In the genomic region with DNA sequence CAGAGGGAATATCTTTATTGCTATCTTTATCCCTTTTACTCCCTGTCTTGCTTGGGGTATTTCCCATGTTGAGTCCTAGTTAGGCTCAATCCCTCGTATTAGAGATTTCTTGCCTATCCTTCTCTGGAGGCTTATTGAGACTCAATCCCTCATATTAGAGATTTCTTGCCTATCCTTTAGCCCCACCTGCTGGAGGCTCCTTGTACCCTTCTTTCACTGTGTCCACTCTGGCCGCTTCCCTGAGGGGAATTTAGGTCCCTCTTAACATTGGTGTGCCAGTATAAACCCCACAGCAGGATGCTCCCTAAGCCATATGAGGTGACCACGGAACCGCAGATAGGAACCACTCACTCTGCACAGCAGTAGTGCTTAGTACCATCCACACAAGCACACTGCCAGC, we compare ENCODE assay signal across 13 cellular contexts.
DNase-seq lines count a peak whose midpoint lies in the region; ATAC-seq and TF ChIP-seq lines count a peak whose summit lies in the region.
"Had no signal": no experiment of that assay in that cellular context is flagged by ENCODE, and none has a peak within 500 bp of the region (broad histone marks: within the 10 kb centered on the region; RNA-seq: fewer than 3 reads in every experiment).

No MANE protein-coding gene starts in this region.

- H3K4me3 ChIP-seq in cardiac muscle cell (no peak overlapping the region), MM.1S (ENCODE audit: low read length) (no peak overlapping the region), brain microvascular endothelial cell (ENCODE audit: low read depth, low read length) (no peak overlapping the region), smooth muscle cell (no peak overlapping the region)
- H3K4me3 ChIP-seq: suprapubic skin had no signal

- no peak overlapping the region for H3K4me2 ChIP-seq in MM.1S (ENCODE audit: low read depth, low read length)
- H3K4me2 ChIP-seq in smooth muscle cell = no peak overlapping the region

- H3K9me2 ChIP-seq in MM.1S (replicated peaks; ENCODE audit: insufficient read depth, low read length) = no peaks in the 10 kb centered on the region

- DNase-seq in cardiac muscle cell (ENCODE audit: low read depth in 1 of 2, low spot score in 1 of 2) (peak in 1 of 2 donors; percentile 12), Right ventricle myocardium superior (no peak), MM.1S (peak; percentile 24), brain microvascular endothelial cell (no peak), smooth muscle cell (lab: John Stamatoyannopoulos, UW; ENCODE audit: unreplicated experiment) (no peak)
- DNase-seq: activated T-cell treated with anti-CD3 and anti-CD28 coated beads for 4 hours; caudate nucleus; naive thymus-derived CD4-positive, alpha-beta T cell; NCI-H1048 had no signal

- H3K4me1 ChIP-seq in cardiac muscle cell (ENCODE audit: low read depth) (no peaks in the 10 kb centered on the region), MM.1S (ENCODE audit: low read length) (no peaks in the 10 kb centered on the region), smooth muscle cell (ENCODE audit: low read depth) (no peaks in the 10 kb centered on the region)
- H3K4me1 ChIP-seq: suprapubic skin had no signal

- WGBS in smooth muscle cell (ENCODE audit: low lambda C conversion rate) = 83% methylated on average over 4 of the region's 4 CpGs

- no peaks in the 10 kb centered on the region for H3F3A ChIP-seq in MM.1S (ENCODE audit: insufficient read depth, low read length)
- no peaks in the 10 kb centered on the region for H3F3A ChIP-seq in smooth muscle cell (ENCODE audit: low read depth)

- no peaks in the 10 kb centered on the region for H3K36me3 ChIP-seq in cardiac muscle cell
- no peaks in the 10 kb centered on the region for H3K36me3 ChIP-seq in MM.1S (replicated peaks; ENCODE audit: insufficient read depth, low read length)
- H3K36me3 ChIP-seq in brain microvascular endothelial cell (replicated peaks) = no peaks in the 10 kb centered on the region
- H3K36me3 ChIP-seq in smooth muscle cell (ENCODE audit: low read depth) = no peaks in the 10 kb centered on the region
- H3K36me3 ChIP-seq: suprapubic skin had no signal

- H3K27ac ChIP-seq in cardiac muscle cell (no peak overlapping the region), MM.1S (ENCODE audit: low read length) (no peak overlapping the region), brain microvascular endothelial cell (no peak overlapping the region), smooth muscle cell (ENCODE audit: low read depth) (no peak overlapping the region)
- H3K27ac ChIP-seq: suprapubic skin had no signal

- H4K20me1 ChIP-seq in MM.1S (ENCODE audit: insufficient read depth, low read length) (no peaks in the 10 kb centered on the region), smooth muscle cell (ENCODE audit: low read depth) (no peaks in the 10 kb centered on the region)

- H2AFZ ChIP-seq in MM.1S (ENCODE audit: low read length) (no peak overlapping the region), smooth muscle cell (ENCODE audit: low read depth) (no peak overlapping the region)

- intact Hi-C loops in Right ventricle myocardium superior (cut with DNase I) = no loop called here

- ATAC-seq in Right ventricle myocardium superior (ENCODE audit: poor library complexity) (no peak), GM18520 (IDR thresholded peaks at IDR 0.05; ENCODE audit: unreplicated experiment) (no peak), HG03439 (IDR thresholded peaks at IDR 0.05; ENCODE audit: unreplicated experiment) (no peak), HG02970 (IDR thresholded peaks at IDR 0.05; ENCODE audit: low FRiP score, unreplicated experiment) (no peak)
- ATAC-seq: naive thymus-derived CD4-positive, alpha-beta T cell had no signal

- in situ Hi-C loops in brain microvascular endothelial cell (cut with HindIII; ENCODE audit: low pct_ligation_motif_present, low sequenced_read_pairs) = no loop called here

- no peak overlapping the region for H3K9ac ChIP-seq in MM.1S (ENCODE audit: low read length)
- H3K9ac ChIP-seq in smooth muscle cell (ENCODE audit: low read depth) = no peak overlapping the region

- H3K27me3 ChIP-seq in cardiac muscle cell = no peaks in the 10 kb centered on the region
- no peaks in the 10 kb centered on the region for H3K27me3 ChIP-seq in MM.1S (replicated peaks; ENCODE audit: insufficient read depth, low read length)
- no peaks in the 10 kb centered on the region for H3K27me3 ChIP-seq in brain microvascular endothelial cell (replicated peaks)
- H3K27me3 ChIP-seq in smooth muscle cell (ENCODE audit: low read depth) = peaks cover 5% of the 10 kb centered on the region
- H3K27me3 ChIP-seq: suprapubic skin had no signal

- H3K9me3 ChIP-seq in cardiac muscle cell (ENCODE audit: low read depth) (no peaks in the 10 kb centered on the region), MM.1S (replicated peaks; ENCODE audit: insufficient read depth, low read length) (no peaks in the 10 kb centered on the region), smooth muscle cell (replicated peaks; ENCODE audit: low read depth) (peaks cover 11% of the 10 kb centered on the region)

- TF ChIP-seq CTCF in cardiac muscle cell (IDR thresholded peaks at IDR 0.05; ENCODE audit: low read depth, low read length) (peak; percentile 21), MM.1S (IDR thresholded peaks at IDR 0.05; ENCODE audit: low read length) (peak; percentile 56), brain microvascular endothelial cell (IDR thresholded peaks at IDR 0.05; ENCODE audit: low read depth, low read length, missing control alignments) (peak; percentile 48), smooth muscle cell (IDR thresholded peaks at IDR 0.05; ENCODE audit: borderline replicate concordance, insufficient read depth, poor library complexity, severe bottlenecking) (peak; percentile 31)

- H3K79me2 ChIP-seq in MM.1S (ENCODE audit: low read length) (no peaks in the 10 kb centered on the region), smooth muscle cell (ENCODE audit: low read depth) (no peaks in the 10 kb centered on the region)
